12 cellular contexts compared by ENCODE assay signal in the genomic region with DNA sequence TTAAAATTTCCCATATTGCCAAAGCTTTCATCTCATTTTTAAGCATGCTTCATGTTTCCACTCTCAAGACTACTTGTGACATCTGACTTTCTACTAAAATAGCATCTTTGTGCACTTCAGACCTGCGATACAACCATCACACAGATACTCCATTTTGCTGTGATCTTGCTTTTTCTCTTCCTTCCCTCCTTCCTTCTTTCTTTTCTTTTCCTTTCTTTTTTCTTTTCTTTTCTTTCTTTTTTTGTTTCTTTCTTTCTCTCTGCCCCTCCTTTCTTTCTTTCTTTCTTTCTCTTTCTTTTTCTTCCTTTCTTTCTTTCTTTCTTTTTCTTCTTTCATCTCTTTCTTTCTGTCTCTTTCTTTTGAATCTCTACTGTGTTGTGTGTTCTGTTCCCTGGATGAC.
A peak's percentile ranks its signal among the peaks of the same experiment; 100 is the strongest.
DNase-seq lines count a peak whose midpoint lies in the region; ATAC-seq and TF ChIP-seq lines count a peak whose summit lies in the region.
"Had no signal": no experiment of that assay in that cellular context is flagged by ENCODE, and none has a peak within 500 bp of the region (broad histone marks: within the 10 kb centered on the region; RNA-seq: fewer than 3 reads in every experiment).

No MANE protein-coding gene starts in this region.

- intact Hi-C loops in PC-9 (cut with micrococcal nuclease; ENCODE audit: unreplicated experiment) = no loop called here
- intact Hi-C loops in ascending aorta (cut with DNase I) = no loop called here
- intact Hi-C loops in left cardiac atrium (cut with DNase I) = no loop called here
- intact Hi-C loops in head of caudate nucleus (cut with DNase I) = no loop called here

- H3K36me3 Mint-ChIP-seq in nephron progenitor cell (ENCODE audit: low read depth) = no peaks in the 10 kb centered on the region
- H3K36me3 Mint-ChIP-seq: CD4-positive, alpha-beta memory T cell had no signal

- no peaks in the 10 kb centered on the region for H3K9me2 ChIP-seq in GM23248 (ENCODE audit: insufficient read depth)
- no peaks in the 10 kb centered on the region for H3K9me2 ChIP-seq in PC-9 (ENCODE audit: insufficient read depth)

- H2AFZ ChIP-seq in GM23248 (peak overlapping the region; percentile 42; the same call in 1 of the 2 replicates), KMS-11 (ENCODE audit: low read depth) (0 out of 2 replicates have a peak overlapping the region, but pooled peaks have one; percentile 11), PC-9 (0 out of 2 replicates have a peak overlapping the region, but pooled peaks have one; percentile 28)

- POLR2A ChIA-PET in PC-9 (lab: Charles Lee; ENCODE audit: unreplicated experiment) = no interaction called here

- CTCF ChIA-PET in PC-9 (lab: Charles Lee) = no interaction called here

- H3K4me1 ChIP-seq in GM23248 (ENCODE audit: insufficient read depth) (no peaks in the 10 kb centered on the region), KMS-11 (ENCODE audit: low read depth, poor library complexity, severe bottlenecking) (peaks cover 9% of the 10 kb centered on the region), PC-9 (replicated peaks; ENCODE audit: insufficient read depth) (no peaks in the 10 kb centered on the region), ascending aorta (no peaks in the 10 kb centered on the region)
- H3K4me1 ChIP-seq: BE2C had no signal

- in situ Hi-C loops in GM23248 (cut with MboI) = no loop called here

- 37 to 56% methylated on average over 1 of the region's 1 CpG for WGBS in GM23248 (ENCODE audit: low coverage in 1 of 2, low lambda C conversion rate in 2 of 2, missing lambda C conversion rate in 2 of 2), 2 experiments

- H4K20me1 ChIP-seq in GM23248 (ENCODE audit: insufficient read depth) (no peaks in the 10 kb centered on the region), KMS-11 (ENCODE audit: insufficient read depth) (no peaks in the 10 kb centered on the region), PC-9 (ENCODE audit: insufficient read depth) (no peaks in the 10 kb centered on the region)

- H3K79me2 ChIP-seq in GM23248 (ENCODE audit: insufficient read depth) (no peaks in the 10 kb centered on the region), KMS-11 (ENCODE audit: insufficient read depth, low read depth) (no peaks in the 10 kb centered on the region), PC-9 (ENCODE audit: low read depth) (no peaks in the 10 kb centered on the region)

- no peak for TF ChIP-seq CTCF in KMS-11 (conservative IDR thresholded peaks at IDR 0.05; ENCODE audit: low read depth, low read length)
- no peak for TF ChIP-seq CTCF in PC-9 (conservative IDR thresholded peaks at IDR 0.05)
- TF ChIP-seq CTCF in nephron progenitor cell (IDR thresholded peaks at IDR 0.05) = no peak
- TF ChIP-seq CTCF in ascending aorta (IDR thresholded peaks at IDR 0.05) = no peak

- H3K27me3 Mint-ChIP-seq in nephron progenitor cell (ENCODE audit: low read depth, poor library complexity) = peaks cover 1% of the 10 kb centered on the region
- H3K27me3 Mint-ChIP-seq: CD4-positive, alpha-beta memory T cell had no signal

- ATAC-seq in left cardiac atrium = no peak
- ATAC-seq: GM12878 had no signal

- H3K36me3 ChIP-seq in GM23248 (ENCODE audit: low read depth) = no peaks in the 10 kb centered on the region
- no peaks in the 10 kb centered on the region for H3K36me3 ChIP-seq in KMS-11 (ENCODE audit: insufficient read depth)
- no peaks in the 10 kb centered on the region for H3K36me3 ChIP-seq in PC-9 (ENCODE audit: low read depth)
- no peaks in the 10 kb centered on the region for H3K36me3 ChIP-seq in ascending aorta
- H3K36me3 ChIP-seq: BE2C had no signal

- H3K9me3 ChIP-seq in GM23248 (ENCODE audit: low read depth) = no peaks in the 10 kb centered on the region
- H3K9me3 ChIP-seq in PC-9 (ENCODE audit: insufficient read depth, low read depth) = no peaks in the 10 kb centered on the region
- H3K9me3 ChIP-seq in ascending aorta = no peaks in the 10 kb centered on the region
- H3K9me3 ChIP-seq: BE2C had no signal

- H3K4me3 ChIP-seq in GM23248 (no peak overlapping the region), KMS-11 (IDR thresholded peaks at IDR 0.05; ENCODE audit: insufficient read depth, low read depth, low read length) (no peak overlapping the region), PC-9 (no peak overlapping the region), ascending aorta (no peak overlapping the region)
- H3K4me3 ChIP-seq: GM12878 had no signal

- H3K4me3 Mint-ChIP-seq in nephron progenitor cell = no peak overlapping the region
- H3K4me3 Mint-ChIP-seq: CD4-positive, alpha-beta memory T cell had no signal

- peak overlapping the region; percentile 76 for H3K27ac Mint-ChIP-seq in nephron progenitor cell

- no TSS peak for BruUV-seq in PC-9 (replicated peaks; lab: Mats Ljungman, UMichigan)

- H3K9ac ChIP-seq in GM23248 = no peak overlapping the region
- no peak overlapping the region for H3K9ac ChIP-seq in KMS-11

- H3K27me3 ChIP-seq in GM23248 (replicated peaks; ENCODE audit: insufficient read depth) (no peaks in the 10 kb centered on the region), KMS-11 (ENCODE audit: insufficient read depth, low read depth) (no peaks in the 10 kb centered on the region), PC-9 (ENCODE audit: insufficient read depth, low read depth) (no peaks in the 10 kb centered on the region), ascending aorta (no peaks in the 10 kb centered on the region)
- H3K27me3 ChIP-seq: BE2C had no signal

- H3K4me1 Mint-ChIP-seq in nephron progenitor cell = peaks cover 5% of the 10 kb centered on the region
- H3K4me1 Mint-ChIP-seq: CD4-positive, alpha-beta memory T cell had no signal

- H3F3A ChIP-seq in GM23248 (ENCODE audit: insufficient read depth) = no peaks in the 10 kb centered on the region
- H3F3A ChIP-seq in PC-9 (ENCODE audit: insufficient read depth, low read depth) = no peaks in the 10 kb centered on the region

- H3K4me2 ChIP-seq in GM23248 (ENCODE audit: unreplicated experiment) (no peak overlapping the region), KMS-11 (peak overlapping the region; percentile 5; the same call in 1 of the 2 replicates), PC-9 (no peak overlapping the region)

- H3K9me3 Mint-ChIP-seq in nephron progenitor cell = no peaks in the 10 kb centered on the region

- H3K27ac ChIP-seq in GM23248 = no peak overlapping the region
- H3K27ac ChIP-seq in KMS-11 = no peak overlapping the region
- no peak overlapping the region for H3K27ac ChIP-seq in PC-9
- no peak overlapping the region for H3K27ac ChIP-seq in ascending aorta
- H3K27ac ChIP-seq: C4-2B had no signal

- DNase-seq in GM23248 (no peak), PC-9 (no peak), nephron progenitor cell (no peak), ascending aorta (ENCODE audit: low spot score in 2 of 2) (no peak), left cardiac atrium (no peak), head of caudate nucleus (no peak)
- DNase-seq: BE2C; CD4-positive, alpha-beta memory T cell; DMS79 had no signal
